22 cellular contexts compared by ENCODE assay signal in genomic region chr15:42741710-42742109, GRCh38. TPM values are rescaled to one million over a fixed set of nuclear protein-coding genes. Genes with fewer than 3 reads are reported as not detected.
A peak's percentile ranks its signal among the peaks of the same experiment; 100 is the strongest.
DNase-seq lines count a peak whose midpoint lies in the region; ATAC-seq and TF ChIP-seq lines count a peak whose summit lies in the region.
"Had no signal": no experiment of that assay in that cellular context is flagged by ENCODE, and none has a peak within 500 bp of the region (broad histone marks: within the 10 kb centered on the region; RNA-seq: fewer than 3 reads in every experiment).

No MANE protein-coding gene starts in this region.

- H3K9me3 Mint-ChIP-seq in WTC11 (no peaks in the 10 kb centered on the region), MCF 10A (ENCODE audit: unreplicated experiment) (no peaks in the 10 kb centered on the region)
- H3K9me3 Mint-ChIP-seq: HFFc6 had no signal

- H3K4me3 ChIP-seq in fibroblast of the aortic adventitia (ENCODE audit: low read depth, low read length) (no peak overlapping the region), lower leg skin (ENCODE audit: low read depth, poor library complexity, severe bottlenecking) (no peak overlapping the region)
- H3K4me3 ChIP-seq: HAP-1, SJSA1 had no signal

- H3K4me3 Mint-ChIP-seq in WTC11 (no peak overlapping the region), MCF 10A (ENCODE audit: unreplicated experiment) (no peak overlapping the region)
- H3K4me3 Mint-ChIP-seq: HFFc6 had no signal

- no peak for ATAC-seq in WTC11
- ATAC-seq in HG03045 (IDR thresholded peaks at IDR 0.05; ENCODE audit: unreplicated experiment) = no peak
- ATAC-seq: PC-3, Right ventricle myocardium inferior had no signal

- BruUV-seq in MCF 10A (replicated peaks; lab: Mats Ljungman, UMichigan) = no TSS peak

- POLR2A ChIA-PET in WTC11 (lab: Charles Lee) (no interaction called here), MCF 10A (lab: Yijun Ruan, JAX) (no interaction called here)

- no peak for TF ChIP-seq POLR2A in lower leg skin (IDR thresholded peaks at IDR 0.05)

- CTCF ChIA-PET in WTC11 (lab: Charles Lee) (interaction anchor here (0.6 kb wide), 1 partner anchor 800 kb away, joined by 3 read pairs; no protein-coding TSS in a partner anchor), MCF 10A (lab: Yijun Ruan, JAX) (interaction anchor here (0.6 kb wide), 1 partner anchor 181 kb away, joined by 4 read pairs; no protein-coding TSS in a partner anchor)

- H3K36me3 Mint-ChIP-seq in WTC11 (peaks cover 7% of the 10 kb centered on the region; the same call in 1 of the 2 replicates), MCF 10A (ENCODE audit: insufficient read depth, unreplicated experiment) (peaks cover 38% of the 10 kb centered on the region)

- 66 to 70% methylated on average over 2 of the region's 2 CpGs for WGBS in lower leg skin, 2 donors

- intact Hi-C loops in MCF 10A (cut with micrococcal nuclease) = no loop called here
- intact Hi-C loops in lower leg skin (cut with DNase I; ENCODE audit: low total_unique reads) = no loop called here

- H3K27ac Mint-ChIP-seq in WTC11 (peak overlapping the region; percentile 31; the same call in 1 of the 2 replicates), MCF 10A (ENCODE audit: low read depth, unreplicated experiment) (no peak overlapping the region)
- H3K27ac Mint-ChIP-seq: HFFc6 had no signal

- H3K4me1 Mint-ChIP-seq in WTC11 = no peaks in the 10 kb centered on the region
- no peaks in the 10 kb centered on the region for H3K4me1 Mint-ChIP-seq in MCF 10A (ENCODE audit: insufficient read depth, unreplicated experiment)

- DNase-seq in GM03348 (ENCODE audit: low spot score) = peak; percentile 40
- DNase-seq in WTC11 (ENCODE audit: low spot score) = no peak
- DNase-seq in fibroblast of the aortic adventitia (ENCODE audit: low read depth) = peak; percentile 4
- DNase-seq in MCF 10A (ENCODE audit: unreplicated experiment) = no peak
- no peak for DNase-seq in lower leg skin (ENCODE audit: low spot score in 2 of 2)
- no peak for DNase-seq in KBM-7
- DNase-seq: DMS153; GOT3; HFFc6; KG1; MM.1S; NCI-H1694; NCI-H2029 treated with DMSO at 0.1 percent for 48 hours; NCI-H446 treated with DMSO at 0.1 percent for 48 hours; NCI-H526; NK-92 treated with Interleukin-12 subunit alpha and Interleukin-12 subunit beta, amount 100 ng/mL, for 24 hours; PC-3; SW 1271 had no signal

- in situ Hi-C loops in KBM-7 (cut with MboI; ENCODE audit: low pct_unique_long_range_greater_than_20kb, low sequenced_read_pairs) = loop anchor here (25.0 kb wide), 1 partner anchor 171 kb away; the partner anchor contains the start of gene TTBK2

- H3K27me3 Mint-ChIP-seq in WTC11 (ENCODE audit: low read depth) = no peaks in the 10 kb centered on the region
- no peaks in the 10 kb centered on the region for H3K27me3 Mint-ChIP-seq in MCF 10A (ENCODE audit: insufficient read depth, unreplicated experiment)

- TF ChIP-seq CTCF in WTC11 (IDR thresholded peaks at IDR 0.05) (no peak), fibroblast of the aortic adventitia (IDR thresholded peaks at IDR 0.05; ENCODE audit: insufficient read depth, low read length) (no peak), MCF 10A (IDR thresholded peaks at IDR 0.05; ENCODE audit: unreplicated experiment) (no peak), lower leg skin (IDR thresholded peaks at IDR 0.05) (no peak)

TF ChIP-seq in WTC11, 78 proteins besides CTCF, POLR2A, EP300 and RAD21:
- no peak for TF ChIP-seq ZNF317 (CRISPR knock-in tag; IDR thresholded peaks at IDR 0.05; ENCODE audit: borderline replicate concordance, low read depth)
- TF ChIP-seq, protein P1, sequence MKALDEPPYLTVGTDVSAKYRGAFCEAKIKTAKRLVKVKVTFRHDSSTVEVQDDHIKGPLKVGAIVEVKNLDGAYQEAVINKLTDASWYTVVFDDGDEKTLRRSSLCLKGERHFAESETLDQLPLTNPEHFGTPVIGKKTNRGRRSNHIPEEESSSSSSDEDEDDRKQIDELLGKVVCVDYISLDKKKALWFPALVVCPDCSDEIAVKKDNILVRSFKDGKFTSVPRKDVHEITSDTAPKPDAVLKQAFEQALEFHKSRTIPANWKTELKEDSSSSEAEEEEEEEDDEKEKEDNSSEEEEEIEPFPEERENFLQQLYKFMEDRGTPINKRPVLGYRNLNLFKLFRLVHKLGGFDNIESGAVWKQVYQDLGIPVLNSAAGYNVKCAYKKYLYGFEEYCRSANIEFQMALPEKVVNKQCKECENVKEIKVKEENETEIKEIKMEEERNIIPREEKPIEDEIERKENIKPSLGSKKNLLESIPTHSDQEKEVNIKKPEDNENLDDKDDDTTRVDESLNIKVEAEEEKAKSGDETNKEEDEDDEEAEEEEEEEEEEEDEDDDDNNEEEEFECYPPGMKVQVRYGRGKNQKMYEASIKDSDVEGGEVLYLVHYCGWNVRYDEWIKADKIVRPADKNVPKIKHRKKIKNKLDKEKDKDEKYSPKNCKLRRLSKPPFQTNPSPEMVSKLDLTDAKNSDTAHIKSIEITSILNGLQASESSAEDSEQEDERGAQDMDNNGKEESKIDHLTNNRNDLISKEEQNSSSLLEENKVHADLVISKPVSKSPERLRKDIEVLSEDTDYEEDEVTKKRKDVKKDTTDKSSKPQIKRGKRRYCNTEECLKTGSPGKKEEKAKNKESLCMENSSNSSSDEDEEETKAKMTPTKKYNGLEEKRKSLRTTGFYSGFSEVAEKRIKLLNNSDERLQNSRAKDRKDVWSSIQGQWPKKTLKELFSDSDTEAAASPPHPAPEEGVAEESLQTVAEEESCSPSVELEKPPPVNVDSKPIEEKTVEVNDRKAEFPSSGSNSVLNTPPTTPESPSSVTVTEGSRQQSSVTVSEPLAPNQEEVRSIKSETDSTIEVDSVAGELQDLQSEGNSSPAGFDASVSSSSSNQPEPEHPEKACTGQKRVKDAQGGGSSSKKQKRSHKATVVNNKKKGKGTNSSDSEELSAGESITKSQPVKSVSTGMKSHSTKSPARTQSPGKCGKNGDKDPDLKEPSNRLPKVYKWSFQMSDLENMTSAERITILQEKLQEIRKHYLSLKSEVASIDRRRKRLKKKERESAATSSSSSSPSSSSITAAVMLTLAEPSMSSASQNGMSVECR (CRISPR knock-in tag; IDR thresholded peaks at IDR 0.05; ENCODE audit: borderline replicate concordance) = no peak
- TF ChIP-seq, protein P2, sequence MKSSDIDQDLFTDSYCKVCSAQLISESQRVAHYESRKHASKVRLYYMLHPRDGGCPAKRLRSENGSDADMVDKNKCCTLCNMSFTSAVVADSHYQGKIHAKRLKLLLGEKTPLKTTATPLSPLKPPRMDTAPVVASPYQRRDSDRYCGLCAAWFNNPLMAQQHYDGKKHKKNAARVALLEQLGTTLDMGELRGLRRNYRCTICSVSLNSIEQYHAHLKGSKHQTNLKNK (CRISPR knock-in tag; IDR thresholded peaks at IDR 0.05) = no peak

RNA-seq across cellular contexts. Expression of gene CDAN1, which starts 4.8 kb away (rescaled TPM):
- total RNA-seq in WTC11 (2021) = 16.4 to 24.2 TPM (median 23.0 TPM) in 3 replicates
- total RNA-seq in fibroblast of the aortic adventitia (ENCODE audit: low replicate concordance) = 4.1 and 8.7 TPM in 2 replicates
- total RNA-seq in MCF 10A (2022) = 9.5 and 14.8 TPM in 2 replicates
- total RNA-seq in lower leg skin = 10 to 100 TPM; 10.5 to 16.0 (median 14.0) TPM

Comparison
In these comparisons a context has a peak if more than half of its experiments do, and no peak if none do; other contexts are left out.
1. DNase-seq: peak in GM03348 (single experiment) and fibroblast of the aortic adventitia (single experiment); none in WTC11 (single experiment), MCF 10A (single experiment), lower leg skin (0 of 2) and KBM-7 (single experiment).